In genomic region chr11:16820324-16821092, GRCh38 we compare ENCODE assay signal across 8 cellular contexts.
DNase-seq lines count a peak whose midpoint lies in the region; ATAC-seq, FAIRE-seq and TF ChIP-seq lines count a peak whose summit lies in the region.

No MANE protein-coding gene starts in this region.

- no peak overlapping the region for H3K4me3 Mint-ChIP-seq in brain
- H3K4me3 Mint-ChIP-seq in immature natural killer cell: no peak overlapping the region

- H3K27ac Mint-ChIP-seq in brain: peak overlapping the region in 4 of 5 experiments; percentile 4 to 82 (median 42)
- no peak overlapping the region for H3K27ac Mint-ChIP-seq in immature natural killer cell

- H3K4me1 Mint-ChIP-seq in brain (peaks cover 26% of the 10 kb centered on the region), immature natural killer cell (no peaks in the 10 kb centered on the region)

- H3K36me3 Mint-ChIP-seq in brain: peaks cover 4% of the 10 kb centered on the region
- H3K36me3 Mint-ChIP-seq in immature natural killer cell: no peaks in the 10 kb centered on the region

- peak; percentile 79 to 91 for TF ChIP-seq CTCF in brain (conservative IDR thresholded peaks at IDR 0.05)

- peak; percentile 32 for FAIRE-seq in TTC549 (lab: Jason Lieb, UNC)

- H3K27me3 Mint-ChIP-seq in brain (no peaks in the 10 kb centered on the region), immature natural killer cell (ENCODE audit: low read depth in 3 of 3) (peaks cover 5 to 9% (median 6%) of the 10 kb centered on the region in 3 donors)

- DNase-seq in SIG-M5 treated with dmso at 0.1 percent for 504 hours (lab: John Stamatoyannopoulos, UW; ENCODE audit: unreplicated experiment): peak; percentile 56
- DNase-seq in SIG-M5 (lab: John Stamatoyannopoulos, UW): no peak
- DNase-seq in NCI-H1694 treated with DMSO at 0.1 percent for 48 hours (lab: John Stamatoyannopoulos, UW): peak; percentile 38
- DNase-seq in immature natural killer cell: peak; percentile 6 to 12 (median 12)
- peak; percentile 53 to 76 for DNase-seq in stimulated activated CD4-positive, alpha-beta T cell treated with anti-CD3 and anti-CD28 coated beads, Interleukin-15, amount 100 ng/mL, for 48 hours (ENCODE audit: low read depth in 2 of 2)

- H3K9me3 Mint-ChIP-seq in brain: no peaks in the 10 kb centered on the region
- no peaks in the 10 kb centered on the region for H3K9me3 Mint-ChIP-seq in immature natural killer cell

- peak; percentile 83 for ATAC-seq in HG02884 (IDR thresholded peaks at IDR 0.05; ENCODE audit: unreplicated experiment)

Comparison
In these comparisons a context has a peak if more than half of its experiments do, and no peak if none do; other contexts are left out.
1. H3K27ac Mint-ChIP-seq: peak in brain (4 of 5); none in immature natural killer cell (0 of 6).